30 cellular contexts compared by ENCODE assay signal in genomic region chr5:145768863-145769262, GRCh38.
"Had no signal": no experiment of that assay in that cellular context is flagged by ENCODE, and none has a peak within 500 bp of the region (broad histone marks: within the 10 kb centered on the region; RNA-seq: fewer than 3 reads in every experiment).

No MANE protein-coding gene starts in this region.

- H3K27me3 ChIP-seq: ascending aorta, dorsolateral prefrontal cortex, heart left ventricle, pancreas had no signal

- H3K4me3 ChIP-seq: ascending aorta, coronary artery, dorsolateral prefrontal cortex, heart left ventricle, pancreas, prostate gland, skin epidermis, thoracic aorta had no signal

- DNase-seq: activated CD4-positive, alpha-beta T cell treated with anti-CD3 and anti-CD28 coated beads for 4 hours; activated CD4-positive, alpha-beta T cell treated with anti-CD3 and anti-CD28 coated beads, Interleukin-2, amount 50 U/mL, for 4 hours; activated CD8-positive, alpha-beta memory T cell treated with anti-CD3 and anti-CD28 coated beads for 24 hours; activated effector memory CD4-positive, alpha-beta T cell treated with anti-CD3 and anti-CD28 coated beads, Interleukin-2, amount 50 U/mL, for 16 hours; activated naive CD4-positive, alpha-beta T cell treated with anti-CD3 and anti-CD28 coated beads, Interleukin-2, amount 10 ng/mL, durations not matched to agents 7 days and 5 days; activated naive CD8-positive, alpha-beta T cell treated with anti-CD3 and anti-CD28 coated beads, Interleukin-2, amount 10 ng/mL, durations not matched to agents 7 days and 5 days; dorsolateral prefrontal cortex; effector memory CD4-positive, alpha-beta T cell; erythroblast; heart left ventricle; hypothalamus; immature natural killer cell; kidney; left colon; naive B cell; nucleus accumbens; pancreas; retina; stimulated activated CD4-positive, alpha-beta T cell treated with anti-CD3 and anti-CD28 coated beads, Interleukin-12 subunit alpha, Interleukin-12 subunit beta, amount 100 ng/mL, for 4 hours; stimulated activated CD4-positive, alpha-beta T cell treated with anti-CD3 and anti-CD28 coated beads, Interleukin-4, amount 100 ng/mL, for 1 hour; stimulated activated naive CD8-positive, alpha-beta T cell treated with anti-CD3 and anti-CD28 coated beads, Interleukin-15, Interleukin-2, amounts not matched to agents 100 U/mL and 50 U/mL, for 24 hours; T-helper 9 cell; trophoblast cell had no signal

- ATAC-seq: heart left ventricle; left colon; pancreas; sciatic nerve; stimulated activated naive CD8-positive, alpha-beta T cell treated with anti-CD3 and anti-CD28 coated beads, Interleukin-15, Interleukin-2, amounts not matched to agents 100 U/mL and 50 U/mL, for 24 hours had no signal

- H3K4me1 ChIP-seq: ascending aorta, heart left ventricle, pancreas, prostate gland had no signal

- H3K27ac ChIP-seq: ascending aorta, coronary artery, dorsolateral prefrontal cortex, heart left ventricle, pancreas, prostate gland, skin epidermis, thoracic aorta, VCaP had no signal

- H3K36me3 ChIP-seq: pancreas, prostate gland, thoracic aorta had no signal

- H3K9me3 ChIP-seq: ascending aorta, pancreas, prostate gland, thoracic aorta had no signal
